ENCODE assay signal across 8 cellular contexts in genomic region chr5:152349683-152350526, GRCh38. TPM values are rescaled to one million over a fixed set of nuclear protein-coding genes. Genes with fewer than 3 reads are reported as not detected.
DNase-seq lines count a peak whose midpoint lies in the region; ATAC-seq lines count a peak whose summit lies in the region.

No MANE protein-coding gene starts in this region.

- H3K36me3 Mint-ChIP-seq in CD4-positive, alpha-beta memory T cell: no peaks in the 10 kb centered on the region

- no peaks in the 10 kb centered on the region for H3K9me3 ChIP-seq in CD4-positive, alpha-beta memory T cell (ENCODE audit: control insufficient read depth in 1 of 2, low read length in 2 of 2)
- H3K9me3 ChIP-seq in iPS DF 6.9 (ENCODE audit: control insufficient read depth, insufficient read depth, low read length): no peaks in the 10 kb centered on the region

- POLR2A ChIA-PET in CD4-positive, alpha-beta memory T cell (lab: Charles Lee; ENCODE audit: partially characterized antibody): no interaction called here

- peaks cover 3 to 8% of the 10 kb centered on the region in 2 donors for H3K27me3 Mint-ChIP-seq in CD4-positive, alpha-beta memory T cell

- H3K27ac ChIP-seq in CD4-positive, alpha-beta memory T cell (ENCODE audit: low read depth, low read length): no peak overlapping the region
- H3K27ac ChIP-seq in iPS DF 6.9 (ENCODE audit: low read length): no peak overlapping the region

- no peaks in the 10 kb centered on the region for H3K36me3 ChIP-seq in CD4-positive, alpha-beta memory T cell (ENCODE audit: insufficient read depth, low read length)
- no peaks in the 10 kb centered on the region for H3K36me3 ChIP-seq in iPS DF 6.9 (ENCODE audit: control insufficient read depth, insufficient read depth, low read length)

- intact Hi-C loops in CD4-positive, alpha-beta memory T cell (cut with micrococcal nuclease): loop anchor here (2.0 to 5.0 kb wide), 2 partner anchors 208 to 903 kb away; partner anchors contain the start of gene SLC36A1

- CTCF ChIA-PET in CD4-positive, alpha-beta memory T cell (lab: Charles Lee; ENCODE audit: partially characterized antibody): interaction anchor here (0.8 to 5.2 kb wide), 17 partner anchors 13 to 691 kb away, joined by 3 to 67 read pairs (median 4); no protein-coding TSS in a partner anchor

- DNase-seq in CD4-positive, alpha-beta memory T cell: peak in 4 of 5 donors; percentile 12 to 30 (median 20)
- peak; percentile 90 for DNase-seq in NCI-H345 (lab: John Stamatoyannopoulos, UW)
- DNase-seq in anterior cingulate cortex (lab: John Stamatoyannopoulos, UW): peak in 42 of 58 donors; percentile 1 to 50 (median 10)
- DNase-seq in iPS DF 6.9 (ENCODE audit: low read depth, low spot score): peak; percentile 22
- DNase-seq in stimulated activated CD8-positive, alpha-beta memory T cell treated with anti-CD3 and anti-CD28 coated beads, Interleukin-4, amount 100 ng/mL, for 48 hours: peak; percentile 49

- H3K4me3 ChIP-seq in CD4-positive, alpha-beta memory T cell (ENCODE audit: low read length in 2 of 2): no peak overlapping the region
- H3K4me3 ChIP-seq in iPS DF 6.9 (ENCODE audit: low read length): no peak overlapping the region

- no peak overlapping the region for H3K4me3 Mint-ChIP-seq in CD4-positive, alpha-beta memory T cell

- no CpG with 5 or more reads among the region's 8 CpGs for WGBS in iPS DF 6.9 (ENCODE audit: insufficient coverage, insufficient read length)

- no peaks in the 10 kb centered on the region for H3K4me1 Mint-ChIP-seq in CD4-positive, alpha-beta memory T cell

- H3K27ac Mint-ChIP-seq in CD4-positive, alpha-beta memory T cell: no peak overlapping the region

- peaks cover 0 to 7% (median 4%) of the 10 kb centered on the region in 8 donors for H3K9me3 Mint-ChIP-seq in CD4-positive, alpha-beta memory T cell

- no peaks in the 10 kb centered on the region for H3K4me1 ChIP-seq in CD4-positive, alpha-beta memory T cell (ENCODE audit: insufficient read depth, low read length)
- no peaks in the 10 kb centered on the region for H3K4me1 ChIP-seq in iPS DF 6.9 (ENCODE audit: control insufficient read depth, insufficient read depth, low read length)

- H3K27me3 ChIP-seq in CD4-positive, alpha-beta memory T cell (ENCODE audit: insufficient read depth, low read length): no peaks in the 10 kb centered on the region
- no peaks in the 10 kb centered on the region for H3K27me3 ChIP-seq in iPS DF 6.9 (ENCODE audit: control insufficient read depth, insufficient read depth, low read length)

- ATAC-seq in GM18520 (IDR thresholded peaks at IDR 0.05; ENCODE audit: unreplicated experiment) (peak; percentile 76), HG02981 (IDR thresholded peaks at IDR 0.05; ENCODE audit: unreplicated experiment) (peak; percentile 93), HG02571 (IDR thresholded peaks at IDR 0.05; ENCODE audit: unreplicated experiment) (no peak)

RNA-seq across cellular contexts. Expression of gene NMUR2, which starts 55.2 kb away (rescaled TPM):
- total RNA-seq in CD4-positive, alpha-beta memory T cell: not detected
- not detected for polyA plus RNA-seq in CD4-positive, alpha-beta memory T cell

Comparison
In these comparisons a context has a peak if more than half of its experiments do, and no peak if none do; other contexts are left out.
1. DNase-seq: peak in every context shown above with its lines; median percentile 90 in NCI-H345; 49 in stimulated activated CD8-positive, alpha-beta memory T cell treated with anti-CD3 and anti-CD28 coated beads, Interleukin-4, amount 100 ng/mL, for 48 hours; 22 in iPS DF 6.9; 20 in CD4-positive, alpha-beta memory T cell; 10 in anterior cingulate cortex.